In the genomic region with DNA sequence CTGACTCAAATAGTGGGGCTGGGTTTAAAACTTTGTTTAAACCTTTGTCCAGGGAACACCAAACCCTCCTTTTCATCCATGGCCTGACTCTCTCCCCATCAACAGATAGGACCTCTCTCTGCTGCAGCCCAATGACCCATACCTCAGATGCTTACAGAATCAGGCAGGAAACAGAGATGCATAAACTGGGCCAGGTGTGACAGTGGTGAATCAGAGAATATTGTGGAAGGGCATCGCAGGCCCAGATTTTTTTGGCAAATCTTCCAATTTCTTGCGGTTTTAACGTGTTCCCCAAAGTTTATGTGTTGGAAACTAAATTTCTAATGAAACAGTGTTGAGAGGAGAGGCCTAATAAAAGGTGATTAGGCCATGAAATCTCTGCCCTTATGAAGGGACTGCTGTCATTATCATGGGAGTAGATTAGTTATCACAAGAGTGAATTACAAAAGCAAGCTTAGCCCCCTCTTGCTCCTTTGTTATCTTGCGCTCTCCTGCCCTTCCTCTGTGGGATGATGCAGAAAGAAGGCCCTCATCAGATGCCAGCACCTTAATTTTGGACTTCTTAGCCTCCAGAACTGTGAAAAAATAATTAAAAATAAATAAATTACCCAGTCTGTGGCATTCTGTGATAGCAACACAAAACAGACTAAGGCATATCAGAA, we compare ENCODE assay signal across 30 cellular contexts.
"Had no signal": no experiment of that assay in that cellular context is flagged by ENCODE, and none has a peak within 500 bp of the region (broad histone marks: within the 10 kb centered on the region; RNA-seq: fewer than 3 reads in every experiment).

No MANE protein-coding gene starts in this region.

- H3K36me3 ChIP-seq: WERI-Rb-1 had no signal

- H3K36me3 Mint-ChIP-seq: activated CD4-positive, alpha-beta memory T cell treated with anti-CD3 and anti-CD28 coated beads for 36 hours; activated CD8-positive, alpha-beta memory T cell treated with anti-CD3 and anti-CD28 coated beads, Interleukin-2, amount 10 ng/mL, durations not matched to agents 7 days and 5 days; activated naive CD4-positive, alpha-beta T cell treated with anti-CD3 and anti-CD28 coated beads, Interleukin-2, amount 10 ng/mL, durations not matched to agents 7 days and 5 days; activated naive CD8-positive, alpha-beta T cell; brain had no signal

- DNase-seq: activated CD4-positive, alpha-beta memory T cell treated with anti-CD3 and anti-CD28 coated beads for 36 hours; activated CD4-positive, alpha-beta T cell treated with anti-CD3 and anti-CD28 coated beads, Interleukin-2, amount 50 U/mL, for 1 hour; activated CD8-positive, alpha-beta memory T cell treated with anti-CD3 and anti-CD28 coated beads for 24 hours; activated CD8-positive, alpha-beta memory T cell treated with anti-CD3 and anti-CD28 coated beads, Interleukin-2, amount 10 ng/mL, durations not matched to agents 7 days and 5 days; activated CD8-positive, alpha-beta memory T cell treated with anti-CD3 and anti-CD28 coated beads, Interleukin-2, amount 50 U/mL, for 48 hours; activated effector memory CD4-positive, alpha-beta T cell treated with Interleukin-2 at 50 U/mL for 16 hours; activated naive CD4-positive, alpha-beta T cell treated with anti-CD3 and anti-CD28 coated beads, Interleukin-2, amount 10 ng/mL, durations not matched to agents 7 days and 5 days; activated naive CD8-positive, alpha-beta T cell treated with anti-CD3 and anti-CD28 coated beads, Interleukin-2, amount 50 U/mL, for 24 hours; activated T-cell treated with anti-CD3 and anti-CD28 coated beads, Interleukin-2, amount 50 U/mL, for 48 hours; anterior cingulate cortex; caudate nucleus; NCI-H1092 treated with DMSO at 0.1 percent for 48 hours; NCI-H1417; NCI-H146; NCI-H187; NCI-H2029 treated with DMSO at 0.1 percent for 48 hours; NCI-H2107; NCI-H2171; NCI-H510A; NCI-H526; NCI-H748 treated with DMSO at 0.1 percent for 48 hours; NK-92 treated with Interleukin-12 subunit alpha and Interleukin-12 subunit beta, amount 100 ng/mL, for 24 hours; Right ventricle myocardium superior; SW 1271; T-helper 1 cell; T-helper 9 cell; WERI-Rb-1 had no signal

- H3K4me3 Mint-ChIP-seq: activated CD4-positive, alpha-beta memory T cell treated with anti-CD3 and anti-CD28 coated beads for 36 hours; activated CD8-positive, alpha-beta memory T cell treated with anti-CD3 and anti-CD28 coated beads, Interleukin-2, amount 10 ng/mL, durations not matched to agents 7 days and 5 days; activated naive CD4-positive, alpha-beta T cell treated with anti-CD3 and anti-CD28 coated beads, Interleukin-2, amount 10 ng/mL, durations not matched to agents 7 days and 5 days; activated naive CD8-positive, alpha-beta T cell; activated naive CD8-positive, alpha-beta T cell treated with anti-CD3 and anti-CD28 coated beads, Interleukin-2, amount 50 U/mL, for 24 hours; brain had no signal

- H3K27ac ChIP-seq: WERI-Rb-1 had no signal

- H3K27ac Mint-ChIP-seq: activated CD4-positive, alpha-beta memory T cell treated with anti-CD3 and anti-CD28 coated beads for 36 hours; activated CD8-positive, alpha-beta memory T cell treated with anti-CD3 and anti-CD28 coated beads, Interleukin-2, amount 10 ng/mL, durations not matched to agents 7 days and 5 days; activated naive CD4-positive, alpha-beta T cell treated with anti-CD3 and anti-CD28 coated beads, Interleukin-2, amount 10 ng/mL, durations not matched to agents 7 days and 5 days; activated naive CD8-positive, alpha-beta T cell; activated naive CD8-positive, alpha-beta T cell treated with anti-CD3 and anti-CD28 coated beads, Interleukin-2, amount 50 U/mL, for 24 hours; brain had no signal

- H3K9me3 Mint-ChIP-seq: activated CD4-positive, alpha-beta memory T cell treated with anti-CD3 and anti-CD28 coated beads for 36 hours had no signal

- FAIRE-seq: bronchial epithelial cell had no signal

- H3K27me3 Mint-ChIP-seq: activated CD4-positive, alpha-beta memory T cell treated with anti-CD3 and anti-CD28 coated beads for 36 hours; activated CD8-positive, alpha-beta memory T cell treated with anti-CD3 and anti-CD28 coated beads, Interleukin-2, amount 10 ng/mL, durations not matched to agents 7 days and 5 days; activated naive CD4-positive, alpha-beta T cell treated with anti-CD3 and anti-CD28 coated beads, Interleukin-2, amount 10 ng/mL, durations not matched to agents 7 days and 5 days had no signal

- ATAC-seq: activated CD8-positive, alpha-beta memory T cell treated with anti-CD3 and anti-CD28 coated beads, Interleukin-2, amount 10 ng/mL, durations not matched to agents 7 days and 5 days; activated naive CD8-positive, alpha-beta T cell treated with anti-CD3 and anti-CD28 coated beads, Interleukin-2, amount 50 U/mL, for 24 hours had no signal

- H3K4me1 Mint-ChIP-seq: activated CD8-positive, alpha-beta memory T cell treated with anti-CD3 and anti-CD28 coated beads, Interleukin-2, amount 10 ng/mL, durations not matched to agents 7 days and 5 days; activated naive CD4-positive, alpha-beta T cell treated with anti-CD3 and anti-CD28 coated beads, Interleukin-2, amount 10 ng/mL, durations not matched to agents 7 days and 5 days; activated naive CD8-positive, alpha-beta T cell treated with anti-CD3 and anti-CD28 coated beads, Interleukin-2, amount 50 U/mL, for 24 hours; brain had no signal
